ENCODE assay signal across 1 cellular context in the genomic region with DNA sequence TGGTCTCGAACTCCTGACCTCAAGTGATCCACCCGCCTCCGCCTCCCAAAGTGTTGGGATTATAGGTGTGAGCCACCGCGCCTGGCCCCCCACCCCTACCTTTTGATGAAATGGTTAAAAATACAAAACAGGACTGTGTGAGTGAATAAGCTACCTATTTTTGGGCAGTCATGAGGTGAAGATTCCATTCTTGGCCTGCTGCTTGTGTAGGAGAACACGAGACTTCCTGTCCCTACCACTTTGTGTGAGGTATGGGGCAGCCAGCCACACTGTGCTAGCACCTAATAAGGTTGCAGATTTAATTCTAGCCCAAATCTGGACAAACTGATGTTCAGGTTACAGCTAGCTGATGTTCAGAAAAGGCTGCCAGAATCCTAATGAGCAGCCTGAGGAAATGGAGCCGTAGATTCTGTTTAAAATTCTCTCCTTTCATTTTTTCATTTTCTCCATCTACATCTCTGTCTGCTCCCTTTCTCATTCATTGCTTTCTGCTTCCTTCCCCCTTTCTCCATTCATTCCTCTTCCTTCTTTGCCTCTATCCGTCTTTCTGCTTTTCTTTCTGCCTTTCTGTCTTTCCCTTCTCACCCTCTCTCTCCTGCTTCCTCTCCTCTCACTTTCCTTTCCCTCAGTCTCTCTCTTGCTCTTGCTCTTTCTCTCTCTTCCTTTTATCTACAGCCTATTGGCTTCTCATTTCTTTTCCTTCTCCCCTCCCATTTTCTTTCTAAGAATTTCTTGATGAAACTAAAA.
TF ChIP-seq lines count a peak whose summit lies in the region.

No MANE protein-coding gene starts in this region.

TF ChIP-seq in WTC11, 78 proteins besides CTCF, POLR2A, EP300 and RAD21:
- TF ChIP-seq, protein P1, sequence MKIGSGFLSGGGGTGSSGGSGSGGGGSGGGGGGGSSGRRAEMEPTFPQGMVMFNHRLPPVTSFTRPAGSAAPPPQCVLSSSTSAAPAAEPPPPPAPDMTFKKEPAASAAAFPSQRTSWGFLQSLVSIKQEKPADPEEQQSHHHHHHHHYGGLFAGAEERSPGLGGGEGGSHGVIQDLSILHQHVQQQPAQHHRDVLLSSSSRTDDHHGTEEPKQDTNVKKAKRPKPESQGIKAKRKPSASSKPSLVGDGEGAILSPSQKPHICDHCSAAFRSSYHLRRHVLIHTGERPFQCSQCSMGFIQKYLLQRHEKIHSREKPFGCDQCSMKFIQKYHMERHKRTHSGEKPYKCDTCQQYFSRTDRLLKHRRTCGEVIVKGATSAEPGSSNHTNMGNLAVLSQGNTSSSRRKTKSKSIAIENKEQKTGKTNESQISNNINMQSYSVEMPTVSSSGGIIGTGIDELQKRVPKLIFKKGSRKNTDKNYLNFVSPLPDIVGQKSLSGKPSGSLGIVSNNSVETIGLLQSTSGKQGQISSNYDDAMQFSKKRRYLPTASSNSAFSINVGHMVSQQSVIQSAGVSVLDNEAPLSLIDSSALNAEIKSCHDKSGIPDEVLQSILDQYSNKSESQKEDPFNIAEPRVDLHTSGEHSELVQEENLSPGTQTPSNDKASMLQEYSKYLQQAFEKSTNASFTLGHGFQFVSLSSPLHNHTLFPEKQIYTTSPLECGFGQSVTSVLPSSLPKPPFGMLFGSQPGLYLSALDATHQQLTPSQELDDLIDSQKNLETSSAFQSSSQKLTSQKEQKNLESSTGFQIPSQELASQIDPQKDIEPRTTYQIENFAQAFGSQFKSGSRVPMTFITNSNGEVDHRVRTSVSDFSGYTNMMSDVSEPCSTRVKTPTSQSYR (CRISPR knock-in tag; IDR thresholded peaks at IDR 0.05) = no peak
- TF ChIP-seq, protein P2, sequence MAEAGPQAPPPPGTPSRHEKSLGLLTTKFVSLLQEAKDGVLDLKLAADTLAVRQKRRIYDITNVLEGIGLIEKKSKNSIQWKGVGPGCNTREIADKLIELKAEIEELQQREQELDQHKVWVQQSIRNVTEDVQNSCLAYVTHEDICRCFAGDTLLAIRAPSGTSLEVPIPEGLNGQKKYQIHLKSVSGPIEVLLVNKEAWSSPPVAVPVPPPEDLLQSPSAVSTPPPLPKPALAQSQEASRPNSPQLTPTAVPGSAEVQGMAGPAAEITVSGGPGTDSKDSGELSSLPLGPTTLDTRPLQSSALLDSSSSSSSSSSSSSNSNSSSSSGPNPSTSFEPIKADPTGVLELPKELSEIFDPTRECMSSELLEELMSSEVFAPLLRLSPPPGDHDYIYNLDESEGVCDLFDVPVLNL (CRISPR knock-in tag; IDR thresholded peaks at IDR 0.05; ENCODE audit: borderline replicate concordance, low read depth) = no peak
- TF ChIP-seq MYBL2 (CRISPR knock-in tag; IDR thresholded peaks at IDR 0.05) = no peak
TF ChIP-seq in WTC11: peak in this region for 0.
